In the genomic region with DNA sequence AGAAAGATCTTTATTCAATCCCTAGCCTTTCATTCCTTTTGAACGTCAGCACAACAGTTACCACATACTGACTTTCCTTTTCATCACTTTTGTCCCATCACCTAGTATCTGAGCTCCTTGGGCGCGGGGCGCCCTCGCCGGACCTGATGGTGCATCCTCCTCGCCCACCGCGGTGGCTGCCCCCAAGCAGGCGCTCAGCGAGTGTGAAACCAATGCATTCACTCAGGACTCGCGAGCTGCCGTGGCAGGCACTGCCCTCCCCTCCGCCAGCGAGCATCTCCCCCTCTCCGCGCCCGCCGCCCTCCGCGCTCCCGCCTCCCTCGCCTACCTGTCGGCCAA, we compare ENCODE assay signal across 1 cellular context.
TF ChIP-seq lines count a peak whose summit lies in the region.

No MANE protein-coding gene starts in this region.

TF ChIP-seq in HEK293, 187 proteins besides CTCF, POLR2A, EP300 and RAD21 (continued from another document):
- TF ChIP-seq, protein P1, sequence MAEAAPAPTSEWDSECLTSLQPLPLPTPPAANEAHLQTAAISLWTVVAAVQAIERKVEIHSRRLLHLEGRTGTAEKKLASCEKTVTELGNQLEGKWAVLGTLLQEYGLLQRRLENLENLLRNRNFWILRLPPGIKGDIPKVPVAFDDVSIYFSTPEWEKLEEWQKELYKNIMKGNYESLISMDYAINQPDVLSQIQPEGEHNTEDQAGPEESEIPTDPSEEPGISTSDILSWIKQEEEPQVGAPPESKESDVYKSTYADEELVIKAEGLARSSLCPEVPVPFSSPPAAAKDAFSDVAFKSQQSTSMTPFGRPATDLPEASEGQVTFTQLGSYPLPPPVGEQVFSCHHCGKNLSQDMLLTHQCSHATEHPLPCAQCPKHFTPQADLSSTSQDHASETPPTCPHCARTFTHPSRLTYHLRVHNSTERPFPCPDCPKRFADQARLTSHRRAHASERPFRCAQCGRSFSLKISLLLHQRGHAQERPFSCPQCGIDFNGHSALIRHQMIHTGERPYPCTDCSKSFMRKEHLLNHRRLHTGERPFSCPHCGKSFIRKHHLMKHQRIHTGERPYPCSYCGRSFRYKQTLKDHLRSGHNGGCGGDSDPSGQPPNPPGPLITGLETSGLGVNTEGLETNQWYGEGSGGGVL (tag by site-specific recombination; IDR thresholded peaks at IDR 0.05): peak; percentile 81
- TF ChIP-seq SP2 (tag by site-specific recombination; IDR thresholded peaks at IDR 0.05): peak; percentile 54
- peak; percentile 20; the same call in 1 of the 2 replicates for TF ChIP-seq ZNF10 (tag by site-specific recombination; IDR thresholded peaks at IDR 0.05)
- TF ChIP-seq GFI1B (tag by site-specific recombination; IDR thresholded peaks at IDR 0.05): no peak
- peak; percentile 70; the same call in 1 of the 2 replicates for TF ChIP-seq ZNF335 (tag by site-specific recombination; conservative IDR thresholded peaks at IDR 0.05)
- TF ChIP-seq KLF16 (tag by site-specific recombination; IDR thresholded peaks at IDR 0.05): no peak
- TF ChIP-seq, protein P2, sequence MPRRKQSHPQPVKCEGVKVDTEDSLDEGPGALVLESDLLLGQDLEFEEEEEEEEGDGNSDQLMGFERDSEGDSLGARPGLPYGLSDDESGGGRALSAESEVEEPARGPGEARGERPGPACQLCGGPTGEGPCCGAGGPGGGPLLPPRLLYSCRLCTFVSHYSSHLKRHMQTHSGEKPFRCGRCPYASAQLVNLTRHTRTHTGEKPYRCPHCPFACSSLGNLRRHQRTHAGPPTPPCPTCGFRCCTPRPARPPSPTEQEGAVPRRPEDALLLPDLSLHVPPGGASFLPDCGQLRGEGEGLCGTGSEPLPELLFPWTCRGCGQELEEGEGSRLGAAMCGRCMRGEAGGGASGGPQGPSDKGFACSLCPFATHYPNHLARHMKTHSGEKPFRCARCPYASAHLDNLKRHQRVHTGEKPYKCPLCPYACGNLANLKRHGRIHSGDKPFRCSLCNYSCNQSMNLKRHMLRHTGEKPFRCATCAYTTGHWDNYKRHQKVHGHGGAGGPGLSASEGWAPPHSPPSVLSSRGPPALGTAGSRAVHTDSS (tag by site-specific recombination; IDR thresholded peaks at IDR 0.05): no peak
- peak; percentile 60; the same call in 1 of the 2 replicates for TF ChIP-seq ZBTB7A (tag by site-specific recombination; IDR thresholded peaks at IDR 0.05; ENCODE audit: low read depth)
- 0 out of 2 replicates have a peak, but pooled peaks have one; percentile 33 for TF ChIP-seq ZNF366 (tag by site-specific recombination; conservative IDR thresholded peaks at IDR 0.05)
- TF ChIP-seq, protein P3, sequence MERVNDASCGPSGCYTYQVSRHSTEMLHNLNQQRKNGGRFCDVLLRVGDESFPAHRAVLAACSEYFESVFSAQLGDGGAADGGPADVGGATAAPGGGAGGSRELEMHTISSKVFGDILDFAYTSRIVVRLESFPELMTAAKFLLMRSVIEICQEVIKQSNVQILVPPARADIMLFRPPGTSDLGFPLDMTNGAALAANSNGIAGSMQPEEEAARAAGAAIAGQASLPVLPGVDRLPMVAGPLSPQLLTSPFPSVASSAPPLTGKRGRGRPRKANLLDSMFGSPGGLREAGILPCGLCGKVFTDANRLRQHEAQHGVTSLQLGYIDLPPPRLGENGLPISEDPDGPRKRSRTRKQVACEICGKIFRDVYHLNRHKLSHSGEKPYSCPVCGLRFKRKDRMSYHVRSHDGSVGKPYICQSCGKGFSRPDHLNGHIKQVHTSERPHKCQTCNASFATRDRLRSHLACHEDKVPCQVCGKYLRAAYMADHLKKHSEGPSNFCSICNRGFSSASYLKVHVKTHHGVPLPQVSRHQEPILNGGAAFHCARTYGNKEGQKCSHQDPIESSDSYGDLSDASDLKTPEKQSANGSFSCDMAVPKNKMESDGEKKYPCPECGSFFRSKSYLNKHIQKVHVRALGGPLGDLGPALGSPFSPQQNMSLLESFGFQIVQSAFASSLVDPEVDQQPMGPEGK (tag by site-specific recombination; IDR thresholded peaks at IDR 0.05): 0 out of 2 replicates have a peak, but pooled peaks have one; percentile 58
- 0 out of 2 replicates have a peak, but pooled peaks have one; percentile 91 for TF ChIP-seq SCRT2 (tag by site-specific recombination; IDR thresholded peaks at IDR 0.05)
- TF ChIP-seq ZNF341 (tag by site-specific recombination; IDR thresholded peaks at IDR 0.05; ENCODE audit: low read depth): peak; percentile 32; the same call in 1 of the 2 replicates
- TF ChIP-seq EGR2 (tag by site-specific recombination; IDR thresholded peaks at IDR 0.05; ENCODE audit: low read depth): peak; percentile 41; the same call in 1 of the 2 replicates
- TF ChIP-seq YY1 (tag by site-specific recombination; IDR thresholded peaks at IDR 0.05): no peak
TF ChIP-seq in HEK293: peak in this region for 13.
